In genomic region chr12:70117670-70118069, GRCh38 we compare ENCODE assay signal across 7 cellular contexts.
"Had no signal": no experiment of that assay in that cellular context is flagged by ENCODE, and none has a peak within 500 bp of the region (broad histone marks: within the 10 kb centered on the region; RNA-seq: fewer than 3 reads in every experiment).

No MANE protein-coding gene starts in this region.

- H3K4me3 ChIP-seq: K562 had no signal

- DNase-seq: IMR-90, KBM-7, KG1 had no signal

- FAIRE-seq: HepG2, HTR-8/SVneo had no signal

- ATAC-seq: HepG2, K562 had no signal

- H3K27ac ChIP-seq: HL-60 had no signal
